In genomic region chr3:198079771-198080520, GRCh38 we compare ENCODE assay signal across 8 cellular contexts.
DNase-seq lines count a peak whose midpoint lies in the region; ATAC-seq and TF ChIP-seq lines count a peak whose summit lies in the region.

No MANE protein-coding gene starts in this region.

- dilution Hi-C loops in mammary epithelial cell (cut with HindIII; ENCODE audit: low sequenced_read_pairs) = no loop called here

- H3K9ac ChIP-seq in mammary epithelial cell (ENCODE audit: insufficient read depth, low read length) = no peak overlapping the region

- H3K27me3 ChIP-seq in mammary epithelial cell (ENCODE audit: insufficient read depth, low read length) = peaks cover 14% of the 10 kb centered on the region

- peak overlapping the region; percentile 20 to 49 (median 27) for H3K4me3 ChIP-seq in mammary epithelial cell (replicated peaks in 1 of 3; ENCODE audit: insufficient read depth in 1 of 3, low read depth in 2 of 3, low read length in 3 of 3)

- intact Hi-C loops in mammary epithelial cell (cut with micrococcal nuclease) = loop anchor here (2.0 kb wide), 1 partner anchor 173 kb away; no protein-coding TSS in a partner anchor

- WGBS in mammary epithelial cell (ENCODE audit: low coverage, missing lambda C conversion rate) = 25% methylated on average over 18 of the region's 47 CpGs

- peak in 1 of 2 donors; percentile 20 for TF ChIP-seq CTCF in mammary epithelial cell (conservative IDR thresholded peaks at IDR 0.05 in 1 of 2, IDR thresholded peaks at IDR 0.05 in 1 of 2; ENCODE audit: extremely low read depth in 1 of 2, insufficient read depth in 1 of 2, low read depth in 1 of 2, low read length in 2 of 2)

- H3K27ac ChIP-seq in mammary epithelial cell (ENCODE audit: insufficient read depth, low read depth, low read length) = no peak overlapping the region

- CTCF ChIA-PET in mammary epithelial cell (lab: Charles Lee; ENCODE audit: low non-redundant PET) = interaction anchor here (0.6 to 0.7 kb wide), 3 partner anchors 8 to 83 kb away, joined by 3 to 4 read pairs (median 4); no protein-coding TSS in a partner anchor

- ATAC-seq in HG02678 (IDR thresholded peaks at IDR 0.05; ENCODE audit: unreplicated experiment) (peak; percentile 29), SK-N-SH treated with all-trans-retinoic acid at 6 μM for 48 hours (peak; percentile 69), GM21447 (IDR thresholded peaks at IDR 0.05; ENCODE audit: unreplicated experiment) (no peak)

- H3K79me2 ChIP-seq in mammary epithelial cell (ENCODE audit: insufficient read depth, low read length) = no peaks in the 10 kb centered on the region

- H2AFZ ChIP-seq in mammary epithelial cell (ENCODE audit: low read depth, low read length) = peak overlapping the region; percentile 78

- in situ Hi-C loops in mammary epithelial cell (cut with MboI; ENCODE audit: low sequenced_read_pairs in 2 of 2) = no loop called here

- DNase-seq in DMS 273 treated with DMSO at 0.1 percent for 48 hours (lab: John Stamatoyannopoulos, UW) = peak; percentile 37
- DNase-seq in mammary epithelial cell = peak; percentile 74
- peak; percentile 60 for DNase-seq in kidney tubule cell (ENCODE audit: low spot score)
- peak in 2 of 3 donors; percentile 16 to 35 for DNase-seq in stimulated activated CD4-positive, alpha-beta T cell treated with anti-CD3 and anti-CD28 coated beads, TNF-alpha, amount 100 ng/mL, for 1 hour (ENCODE audit: low read depth in 3 of 3, low spot score in 1 of 3)
- no peak for DNase-seq in globus pallidus (ENCODE audit: low spot score)

- H3K4me2 ChIP-seq in mammary epithelial cell (ENCODE audit: insufficient read depth, low read depth, low read length) = peak overlapping the region; percentile 93

- H3K36me3 ChIP-seq in mammary epithelial cell (ENCODE audit: insufficient read depth, low read length) = no peaks in the 10 kb centered on the region

- H4K20me1 ChIP-seq in mammary epithelial cell (ENCODE audit: insufficient read depth, low read length) = peaks cover 4% of the 10 kb centered on the region

- BruUV-seq in mammary epithelial cell (replicated peaks; lab: Mats Ljungman, UMichigan) = no TSS peak

- H3K4me1 ChIP-seq in mammary epithelial cell (ENCODE audit: insufficient read depth, low read length) = peaks cover 17% of the 10 kb centered on the region

- H3K9me3 ChIP-seq in mammary epithelial cell (replicated peaks; ENCODE audit: insufficient read depth, low read length) = no peaks in the 10 kb centered on the region

TF ChIP-seq in SK-N-SH treated with all-trans-retinoic acid at 6 μM for 48 hours, 23 proteins besides CTCF, POLR2A, EP300 and RAD21:
- TF ChIP-seq TCF4 (CRISPR knock-in tag; IDR thresholded peaks at IDR 0.05; ENCODE audit: borderline replicate concordance) = no peak
- TF ChIP-seq ESRRG (CRISPR knock-in tag; IDR thresholded peaks at IDR 0.05) = no peak
